Comparison of ENCODE assay signal across 8 cellular contexts in genomic region chr7:137967143-137968018, GRCh38. TPM values are rescaled to one million over a fixed set of nuclear protein-coding genes. Genes with fewer than 3 reads are reported as not detected.
DNase-seq lines count a peak whose midpoint lies in the region; ATAC-seq, FAIRE-seq and TF ChIP-seq lines count a peak whose summit lies in the region.

No MANE protein-coding gene starts in this region.

- no peak overlapping the region for H3K4me3 ChIP-seq in A549

- CTCF ChIA-PET in A549 (lab: Yijun Ruan, JAX): interaction anchor here (0.6 to 3.3 kb wide), 6 partner anchors 17 to 64 kb away, joined by 3 to 14 read pairs (median 4); partner anchors contain the start of gene CREB3L2

- H3K27ac ChIP-seq in A549: peak overlapping the region in 1 of 2 experiments; percentile 50; a peak in 3 of 6 replicates
- no peak overlapping the region for H3K27ac ChIP-seq in substantia nigra (ENCODE audit: low read depth, low read length, poor library complexity, severe bottlenecking)

- FAIRE-seq in A549 (lab: Jason Lieb, UNC): no peak

- H3K4me2 ChIP-seq in A549: peak overlapping the region; percentile 18; the same call in 1 of the 3 replicates

- POLR2A ChIA-PET in A549 (lab: Yijun Ruan, JAX): no interaction called here

- no peak for TF ChIP-seq CTCF in A549 (IDR thresholded peaks at IDR 0.05)

- H3K4me1 ChIP-seq in A549: peaks cover 44% of the 10 kb centered on the region

- no peaks in the 10 kb centered on the region for H3K9me3 ChIP-seq in A549

- DNase-seq in A549 (ENCODE audit: low read depth in 1 of 2, low spot score in 1 of 2): peak in 1 of 2 experiments; percentile 27
- peak; percentile 67 for DNase-seq in HK-2 (ENCODE audit: unreplicated experiment)
- DNase-seq in amniotic epithelial cell (ENCODE audit: low read depth): peak; percentile 85
- DNase-seq in kidney tubule cell (ENCODE audit: low spot score): peak; percentile 95
- DNase-seq in substantia nigra (lab: John Stamatoyannopoulos, UW): no peak
- DNase-seq in iPS-NIHi11 (ENCODE audit: low spot score): no peak
- no peak for DNase-seq in NCI-H2107 (lab: John Stamatoyannopoulos, UW)

- 71% methylated on average over 12 of the region's 12 CpGs for WGBS in A549 (ENCODE audit: missing lambda C conversion rate)

- ATAC-seq in A549 (peak in 1 of 2 experiments; percentile 50; a peak in 3 of 6 replicates), HG03196 (IDR thresholded peaks at IDR 0.05; ENCODE audit: unreplicated experiment) (no peak)

- TF ChIP-seq EP300 in A549 (IDR thresholded peaks at IDR 0.05): no peak

- no peak for TF ChIP-seq POLR2A in A549 (IDR thresholded peaks at IDR 0.05; ENCODE audit: low read length)

- no peak for TF ChIP-seq RAD21 in A549 (conservative IDR thresholded peaks at IDR 0.05 in 1 of 2, IDR thresholded peaks at IDR 0.05 in 1 of 2)

TF ChIP-seq in A549, 52 proteins besides CTCF, POLR2A, EP300 and RAD21:
- TF ChIP-seq FOSB (CRISPR knock-in tag; IDR thresholded peaks at IDR 0.05) (no peak), CHD2 (IDR thresholded peaks at IDR 0.05; ENCODE audit: low read length, partially characterized antibody) (no peak), CHD4 (IDR thresholded peaks at IDR 0.05; ENCODE audit: borderline replicate concordance) (no peak), ELK1 (IDR thresholded peaks at IDR 0.05; ENCODE audit: low read depth, low read length) (no peak), REST (IDR thresholded peaks at IDR 0.05) (no peak), EHF (CRISPR knock-in tag; IDR thresholded peaks at IDR 0.05) (no peak), POLR2AphosphoS2 (conservative IDR thresholded peaks at IDR 0.05; ENCODE audit: low read length) (no peak), HOXB13 (CRISPR knock-in tag; IDR thresholded peaks at IDR 0.05; ENCODE audit: low read depth) (no peak), RNF2 (IDR thresholded peaks at IDR 0.05; ENCODE audit: borderline replicate concordance, low read depth) (no peak), CEBPB (IDR thresholded peaks at IDR 0.05) (no peak), E2F6 (IDR thresholded peaks at IDR 0.05; ENCODE audit: borderline replicate concordance, low read depth) (no peak), GATA3 (IDR thresholded peaks at IDR 0.05; ENCODE audit: borderline replicate concordance) (no peak), HDAC2 (IDR thresholded peaks at IDR 0.05) (no peak), HEYL (CRISPR knock-in tag; IDR thresholded peaks at IDR 0.05) (no peak), KDM1A (IDR thresholded peaks at IDR 0.05; ENCODE audit: low read depth) (no peak), HOXB5 (CRISPR knock-in tag; IDR thresholded peaks at IDR 0.05) (no peak), RCOR1 (IDR thresholded peaks at IDR 0.05; ENCODE audit: low read depth, low read length) (no peak), JUNB (IDR thresholded peaks at IDR 0.05) (no peak), KDM5A (IDR thresholded peaks at IDR 0.05) (no peak)

RNA-seq across cellular contexts. Expression of gene CREB3L2, which starts 34.5 kb away (rescaled TPM):
- polyA plus RNA-seq in A549 (2011; rRNA removed): 32.2 and 33.8 TPM in 2 replicates
- polyA plus RNA-seq in A549 (2012; cell fraction: cytosol; rRNA removed): 8.3 and 11.3 TPM in 2 replicates
- polyA plus RNA-seq in A549 (2012; cell fraction: nucleus; rRNA removed): 12.4 and 13.4 TPM in 2 replicates
- polyA plus RNA-seq in A549 (2017; fragmentation: RNase III; extraction: RNeasy Plus Mini Kit Qiagen cat#74134 plus additional on column Dnase treatment): 14.7 to 16.7 TPM (median 16.3 TPM) in 3 replicates
- polyA minus RNA-seq in A549 (2011; rRNA and poly(A)+ RNA removed): 41.4 and 42.3 TPM in 2 replicates

Comparison
In these comparisons a context has a peak if more than half of its experiments do, and no peak if none do; other contexts are left out.
1. DNase-seq: peak in HK-2 (single experiment), amniotic epithelial cell (single experiment) and kidney tubule cell (single experiment); none in substantia nigra (0 of 49), iPS-NIHi11 (single experiment) and NCI-H2107 (single experiment).